In the genomic region with DNA sequence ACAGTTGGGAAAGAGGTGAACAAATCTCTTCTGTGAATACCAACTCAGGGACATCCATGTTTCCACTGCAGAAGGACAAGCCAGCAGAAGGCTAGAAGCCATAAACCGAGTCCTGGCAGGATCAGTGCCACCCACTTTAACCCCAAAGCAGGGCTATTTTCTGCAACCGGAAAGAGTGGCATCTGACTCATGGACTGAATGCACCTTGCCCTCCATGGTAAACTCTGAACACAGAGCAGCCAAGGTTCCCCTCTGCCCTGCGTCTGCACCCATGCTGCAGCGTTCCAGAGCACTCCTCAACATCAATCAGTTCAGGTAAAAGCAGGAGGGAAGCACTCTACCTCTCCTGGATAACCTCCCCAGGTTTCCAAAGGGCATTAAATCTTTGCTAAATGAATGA, we compare ENCODE assay signal across 6 cellular contexts. TPM values are rescaled to one million over a fixed set of nuclear protein-coding genes. Genes with fewer than 3 reads are reported as not detected.
A peak's percentile ranks its signal among the peaks of the same experiment; 100 is the strongest.
DNase-seq lines count a peak whose midpoint lies in the region; ATAC-seq and TF ChIP-seq lines count a peak whose summit lies in the region.

No MANE protein-coding gene starts in this region.

- in situ Hi-C loops in ACHN (cut with HindIII; ENCODE audit: low pct_ligation_motif_present, low pct_unique_long_range_greater_than_20kb, low sequenced_read_pairs): no loop called here
- in situ Hi-C loops in gastrocnemius medialis (cut with MboI; ENCODE audit: low sequenced_read_pairs in 4 of 4): no loop called here

- H3K27me3 ChIP-seq in effector memory CD4-positive, alpha-beta T cell (replicated peaks; ENCODE audit: control insufficient read depth, insufficient read depth, low read length, poor library complexity, severe bottlenecking): no peaks in the 10 kb centered on the region
- H3K27me3 ChIP-seq in gastrocnemius medialis: no peaks in the 10 kb centered on the region

- H2AFZ ChIP-seq in OCI-LY7 (ENCODE audit: low read length): peak overlapping the region; percentile 78; the same call in 1 of the 2 replicates

- no peak for TF ChIP-seq POLR2A in gastrocnemius medialis (IDR thresholded peaks at IDR 0.05)

- peak overlapping the region; percentile 81 for H3K27ac ChIP-seq in OCI-LY7 (ENCODE audit: low read depth, low read length, poor library complexity, severe bottlenecking)
- peak overlapping the region; percentile 96 for H3K27ac ChIP-seq in effector memory CD4-positive, alpha-beta T cell (ENCODE audit: insufficient read depth, low read length, poor library complexity, severe bottlenecking)
- peak overlapping the region; percentile 95 to 100 (median 96) for H3K27ac ChIP-seq in gastrocnemius medialis

- no peaks in the 10 kb centered on the region for H3K9me2 ChIP-seq in OCI-LY7 (ENCODE audit: insufficient read depth, low read length)

- no TSS peak for BruUV-seq in OCI-LY7 (replicated peaks; lab: Mats Ljungman, UMichigan)

- peaks cover 34% of the 10 kb centered on the region for H3K79me2 ChIP-seq in OCI-LY7 (ENCODE audit: insufficient read depth, low read depth, low read length)

- CTCF ChIA-PET in OCI-LY7 (lab: Charles Lee; ENCODE audit: unreplicated experiment): no interaction called here

- POLR2A ChIA-PET in OCI-LY7 (lab: Charles Lee): no interaction called here

- TF ChIP-seq CTCF in OCI-LY7 (conservative IDR thresholded peaks at IDR 0.05; ENCODE audit: low read length) (no peak), gastrocnemius medialis (IDR thresholded peaks at IDR 0.05 in 4 of 5, conservative IDR thresholded peaks at IDR 0.05 in 1 of 5) (no peak)

- peaks cover 39% of the 10 kb centered on the region for H3K4me1 ChIP-seq in OCI-LY7 (ENCODE audit: insufficient read depth, low read length, poor library complexity, severe bottlenecking)
- peaks cover 35% of the 10 kb centered on the region for H3K4me1 ChIP-seq in effector memory CD4-positive, alpha-beta T cell (ENCODE audit: control insufficient read depth, insufficient read depth, low read length, poor library complexity, severe bottlenecking)
- H3K4me1 ChIP-seq in gastrocnemius medialis: peaks cover 38 to 46% of the 10 kb centered on the region in 2 donors

- peak; percentile 41 for DNase-seq in ACHN
- peak; percentile 11 for DNase-seq in OCI-LY7 (ENCODE audit: low spot score)
- peak in 2 of 3 donors; percentile 9 to 11 for DNase-seq in effector memory CD4-positive, alpha-beta T cell
- DNase-seq in gastrocnemius medialis: peak in 1 of 2 donors; percentile 60
- DNase-seq in NCI-H1436 (lab: John Stamatoyannopoulos, UW): no peak

- H3K4me3 ChIP-seq in OCI-LY7 (ENCODE audit: low read depth, low read length, poor library complexity, severe bottlenecking) (peak overlapping the region; percentile 74), gastrocnemius medialis (peak overlapping the region; percentile 68 to 94 (median 82))
- peak overlapping the region; percentile 71 for H3K4me3 ChIP-seq in effector memory CD4-positive, alpha-beta T cell (ENCODE audit: insufficient read depth, low read depth, low read length, poor library complexity, severe bottlenecking)

- intact Hi-C loops in OCI-LY7 (cut with micrococcal nuclease; ENCODE audit: unreplicated experiment) (loop anchor here (1.0 to 5.0 kb wide), 3 partner anchors 30 to 668 kb away; partner anchors contain the start of genes GDPGP1 and HDDC3), gastrocnemius medialis (cut with DNase I; ENCODE audit: low total_unique reads) (loop anchor here (1.0 to 2.0 kb wide), 2 partner anchors 16 to 30 kb away; partner anchors contain the start of genes GDPGP1 and TTLL13)

- ATAC-seq in gastrocnemius medialis (peak; percentile 31 to 42), GM21360 (IDR thresholded peaks at IDR 0.05; ENCODE audit: unreplicated experiment) (no peak)

- H3K9me3 ChIP-seq in OCI-LY7 (ENCODE audit: low read length) (no peaks in the 10 kb centered on the region), gastrocnemius medialis (no peaks in the 10 kb centered on the region)
- no peaks in the 10 kb centered on the region for H3K9me3 ChIP-seq in effector memory CD4-positive, alpha-beta T cell (ENCODE audit: control insufficient read depth, low read length)

- H4K20me1 ChIP-seq in OCI-LY7 (ENCODE audit: insufficient read depth, low read length): peaks cover 7% of the 10 kb centered on the region; the same call in 1 of the 2 replicates

- peak overlapping the region; percentile 87 for H3K4me2 ChIP-seq in OCI-LY7 (ENCODE audit: low read length)

- H3K36me3 ChIP-seq in OCI-LY7 (ENCODE audit: insufficient read depth, low read length): peaks cover 24% of the 10 kb centered on the region
- H3K36me3 ChIP-seq in effector memory CD4-positive, alpha-beta T cell (ENCODE audit: control insufficient read depth, insufficient read depth, low read length): peaks cover 3% of the 10 kb centered on the region
- H3K36me3 ChIP-seq in gastrocnemius medialis: peaks cover 0 to 15% of the 10 kb centered on the region in 2 donors

RNA-seq across cellular contexts. Expression of gene NGRN, which starts 0.8 kb away (rescaled TPM):
- total RNA-seq in OCI-LY7 (2014; rRNA removed; shearing (Covaris generic)): 65.0 and 72.8 TPM in 2 replicates
- total RNA-seq in OCI-LY7 (2022) (40.0 and 44.4 TPM in 2 replicates), gastrocnemius medialis (100 to 1,000 TPM; 160 to 323 (median 274) TPM)

RNA-seq across cellular contexts. Expression of gene TTLL13, which starts 15.3 kb away (rescaled TPM):
- 0.57 and 0.88 TPM in 2 replicates for total RNA-seq in OCI-LY7 (2014; rRNA removed; shearing (Covaris generic))
- total RNA-seq in OCI-LY7 (2022): 0.77 and 1.3 TPM in 2 replicates
- total RNA-seq in gastrocnemius medialis: not detected

RNA-seq across cellular contexts. Expression of gene GDPGP1, which starts 30.6 kb away (rescaled TPM):
- total RNA-seq in OCI-LY7 (2014; rRNA removed; shearing (Covaris generic)): 8.1 and 22.3 TPM in 2 replicates
- total RNA-seq in OCI-LY7 (2022): 12.1 and 12.9 TPM in 2 replicates
- 1 to 10 TPM; 1.8 to 6.9 (median 4.3) TPM for total RNA-seq in gastrocnemius medialis

RNA-seq across cellular contexts. Expression of gene CIB1, which starts 30.9 kb away (rescaled TPM):
- total RNA-seq in OCI-LY7 (2014; rRNA removed; shearing (Covaris generic)): 52.8 and 53.2 TPM in 2 replicates
- 54.5 and 66.0 TPM in 2 replicates for total RNA-seq in OCI-LY7 (2022)
- 10 to 100 TPM; 15.5 to 43.4 (median 30.7) TPM for total RNA-seq in gastrocnemius medialis
